ENCODE assay signal across 8 cellular contexts in genomic region chr12:28191018-28191595, GRCh38. TPM values are rescaled to one million over a fixed set of nuclear protein-coding genes. Genes with fewer than 3 reads are reported as not detected.
DNase-seq lines count a peak whose midpoint lies in the region; ATAC-seq, FAIRE-seq and TF ChIP-seq lines count a peak whose summit lies in the region.

No MANE protein-coding gene starts in this region.

- no peaks in the 10 kb centered on the region for H3K27me3 Mint-ChIP-seq in T-helper 17 cell

- intact Hi-C loops in left colon (cut with DNase I, micrococcal nuclease): no loop called here

- ATAC-seq in HG03108 (IDR thresholded peaks at IDR 0.05; ENCODE audit: unreplicated experiment) (peak; percentile 7), T-helper 17 cell (peak; percentile 22), left colon (peak; percentile 37)

- no peaks in the 10 kb centered on the region for H3K36me3 Mint-ChIP-seq in T-helper 17 cell (ENCODE audit: low read depth)

- DNase-seq in NCI-H2171 (lab: John Stamatoyannopoulos, UW) (peak; percentile 52), NCI-H2171 treated with DMSO at 0.1 percent for 48 hours (lab: John Stamatoyannopoulos, UW) (no peak), T-helper 17 cell (peak in 2 of 3 donors; percentile 18 to 35), bronchial epithelial cell (ENCODE audit: low read depth) (peak; percentile 65), left colon (no peak), NCI-H1930 (lab: John Stamatoyannopoulos, UW) (no peak)
- peak; percentile 14 to 34 for DNase-seq in stimulated activated CD8-positive, alpha-beta memory T cell treated with anti-CD3 and anti-CD28 coated beads, Interleukin-15, amount 100 ng/mL, for 48 hours (ENCODE audit: low read depth in 2 of 2)

- peak overlapping the region; percentile 78 for H3K4me3 ChIP-seq in bronchial epithelial cell (ENCODE audit: low read depth, low read length)

- H3K36me3 ChIP-seq in bronchial epithelial cell (ENCODE audit: control insufficient read depth, insufficient read depth, low read length): no peaks in the 10 kb centered on the region

- TF ChIP-seq CTCF in bronchial epithelial cell (IDR thresholded peaks at IDR 0.05; ENCODE audit: insufficient read depth, low read length, severe bottlenecking): no peak

- peak overlapping the region; percentile 95 for H3K4me3 Mint-ChIP-seq in T-helper 17 cell

- H3K27ac Mint-ChIP-seq in T-helper 17 cell: peak overlapping the region; percentile 98

- peaks cover 28% of the 10 kb centered on the region for H3K4me1 Mint-ChIP-seq in T-helper 17 cell

- H3K27me3 ChIP-seq in bronchial epithelial cell (ENCODE audit: control insufficient read depth, insufficient read depth, low read length): no peaks in the 10 kb centered on the region

- no peak for FAIRE-seq in bronchial epithelial cell (lab: Jason Lieb, UNC)

- no peaks in the 10 kb centered on the region for H3K9me3 ChIP-seq in T-helper 17 cell (ENCODE audit: control insufficient read depth, low read length, poor library complexity, severe bottlenecking)

RNA-seq across cellular contexts. Expression of gene CCDC91, which starts 0.9 kb away (rescaled TPM):
- 10 to 100 TPM; 62.5 to 65.3 TPM for total RNA-seq in T-helper 17 cell
- 26.3 and 30.0 TPM in 2 replicates for total RNA-seq in bronchial epithelial cell
- 10 to 100 TPM; 20.7 to 24.8 TPM for total RNA-seq in left colon

Comparison
In these comparisons a context has a peak if more than half of its experiments do, and no peak if none do; other contexts are left out.
1. DNase-seq: peak in NCI-H2171 (single experiment), T-helper 17 cell (2 of 3), bronchial epithelial cell (single experiment) and stimulated activated CD8-positive, alpha-beta memory T cell treated with anti-CD3 and anti-CD28 coated beads, Interleukin-15, amount 100 ng/mL, for 48 hours (2 of 2); none in NCI-H2171 treated with DMSO at 0.1 percent for 48 hours (single experiment), left colon (0 of 2) and NCI-H1930 (0 of 2).
2. Peak in every context shown above with its lines, with median percentiles within 50 percentile points of each other: ATAC-seq.